ENCODE assay signal across 10 cellular contexts in genomic region chr1:155932085-155932484, GRCh38.
DNase-seq lines count a peak whose midpoint lies in the region; ATAC-seq and TF ChIP-seq lines count a peak whose summit lies in the region.
"Had no signal": no experiment of that assay in that cellular context is flagged by ENCODE, and none has a peak within 500 bp of the region (broad histone marks: within the 10 kb centered on the region; RNA-seq: fewer than 3 reads in every experiment).

No MANE protein-coding gene starts in this region.

- H3K4me1 Mint-ChIP-seq in nephron progenitor cell, result no peaks in the 10 kb centered on the region
- peaks cover 25% of the 10 kb centered on the region for H3K4me1 Mint-ChIP-seq in stimulated activated memory B cell treated with anti-CD40 and anti-IgM and Interleukin-4, amounts not matched to agents 10 μg/mL and 1 μg/mL and 100 μg/mL, for 72 hours

- no peak for DNase-seq in GM06990 (ENCODE audit: extremely low read depth, insufficient read length)
- no peak for DNase-seq in NT2/D1 (ENCODE audit: low read depth, low spot score)
- no peak for DNase-seq in effector memory CD4-positive, alpha-beta T cell
- DNase-seq in nephron progenitor cell, result no peak
- DNase-seq in NCI-H2227 treated with DMSO at 0.1 percent for 48 hours (lab: John Stamatoyannopoulos, UW), result no peak
- DNase-seq: body of pancreas had no signal

- no peaks in the 10 kb centered on the region for H3K9me3 ChIP-seq in NT2/D1 (ENCODE audit: insufficient read depth, low read length)
- no peaks in the 10 kb centered on the region for H3K9me3 ChIP-seq in effector memory CD4-positive, alpha-beta T cell (ENCODE audit: control insufficient read depth, low read length)
- H3K9me3 ChIP-seq: body of pancreas had no signal

- ATAC-seq in GM19463 (IDR thresholded peaks at IDR 0.05; ENCODE audit: unreplicated experiment) (no peak), GM18519 (IDR thresholded peaks at IDR 0.05; ENCODE audit: low FRiP score, unreplicated experiment) (no peak)
- no peak for ATAC-seq in stimulated activated memory B cell treated with anti-CD40 and anti-IgM and Interleukin-4, amounts not matched to agents 10 μg/mL and 1 μg/mL and 100 μg/mL, for 72 hours
- ATAC-seq: body of pancreas; stimulated activated effector memory CD8-positive, alpha-beta T cell treated with anti-CD3 and anti-CD28 coated beads, Interleukin-12 subunit alpha, Interleukin-12 subunit beta, amount 100 ng/mL, for 72 hours had no signal

- H3K27me3 ChIP-seq in GM06990 (replicated peaks; ENCODE audit: control insufficient read depth, insufficient read depth, low read length), result no peaks in the 10 kb centered on the region
- no peaks in the 10 kb centered on the region for H3K27me3 ChIP-seq in NT2/D1 (ENCODE audit: insufficient read depth, insufficient read length)
- H3K27me3 ChIP-seq in effector memory CD4-positive, alpha-beta T cell (replicated peaks; ENCODE audit: control insufficient read depth, insufficient read depth, low read length, poor library complexity, severe bottlenecking), result no peaks in the 10 kb centered on the region
- H3K27me3 ChIP-seq: body of pancreas had no signal

- TF ChIP-seq CTCF in GM06990 (IDR thresholded peaks at IDR 0.05; ENCODE audit: insufficient read depth, low read length, poor library complexity, severe bottlenecking) (no peak), nephron progenitor cell (IDR thresholded peaks at IDR 0.05) (no peak)

- peaks cover 9% of the 10 kb centered on the region for H3K36me3 ChIP-seq in GM06990 (ENCODE audit: control insufficient read depth, insufficient read depth, low read length)
- H3K36me3 ChIP-seq in NT2/D1 (ENCODE audit: insufficient read depth, insufficient read length, low read length), result peaks cover 66% of the 10 kb centered on the region
- H3K36me3 ChIP-seq in effector memory CD4-positive, alpha-beta T cell (ENCODE audit: control insufficient read depth, insufficient read depth, low read length), result peaks cover 46% of the 10 kb centered on the region

- no peaks in the 10 kb centered on the region for H3K27me3 Mint-ChIP-seq in nephron progenitor cell (ENCODE audit: low read depth, poor library complexity)
- H3K27me3 Mint-ChIP-seq in stimulated activated memory B cell treated with anti-CD40 and anti-IgM and Interleukin-4, amounts not matched to agents 10 μg/mL and 1 μg/mL and 100 μg/mL, for 72 hours, result no peaks in the 10 kb centered on the region

- H3K9ac ChIP-seq in NT2/D1 (ENCODE audit: insufficient read length, low read depth), result peak overlapping the region; percentile 13

- peak overlapping the region; percentile 6 for H3K27ac ChIP-seq in effector memory CD4-positive, alpha-beta T cell (ENCODE audit: insufficient read depth, low read length, poor library complexity, severe bottlenecking)

- no peaks in the 10 kb centered on the region for H3K4me1 ChIP-seq in NT2/D1 (ENCODE audit: insufficient read depth, insufficient read length)
- H3K4me1 ChIP-seq in effector memory CD4-positive, alpha-beta T cell (ENCODE audit: control insufficient read depth, insufficient read depth, low read length, poor library complexity, severe bottlenecking), result peaks cover 33% of the 10 kb centered on the region

- H3K4me3 Mint-ChIP-seq in nephron progenitor cell, result peak overlapping the region; percentile 69
- no peak overlapping the region for H3K4me3 Mint-ChIP-seq in stimulated activated memory B cell treated with anti-CD40 and anti-IgM and Interleukin-4, amounts not matched to agents 10 μg/mL and 1 μg/mL and 100 μg/mL, for 72 hours
- H3K4me3 Mint-ChIP-seq: stimulated activated effector memory CD8-positive, alpha-beta T cell treated with anti-CD3 and anti-CD28 coated beads, Interleukin-12 subunit alpha, Interleukin-12 subunit beta, amount 100 ng/mL, for 72 hours had no signal

- H3K9me3 Mint-ChIP-seq in nephron progenitor cell, result no peaks in the 10 kb centered on the region
- H3K9me3 Mint-ChIP-seq in stimulated activated memory B cell treated with anti-CD40 and anti-IgM and Interleukin-4, amounts not matched to agents 10 μg/mL and 1 μg/mL and 100 μg/mL, for 72 hours, result no peaks in the 10 kb centered on the region
- H3K9me3 Mint-ChIP-seq: stimulated activated effector memory CD8-positive, alpha-beta T cell treated with anti-CD3 and anti-CD28 coated beads, Interleukin-12 subunit alpha, Interleukin-12 subunit beta, amount 100 ng/mL, for 72 hours had no signal

- H3K36me3 Mint-ChIP-seq in nephron progenitor cell (ENCODE audit: low read depth), result peaks cover 56% of the 10 kb centered on the region
- peaks cover 33% of the 10 kb centered on the region for H3K36me3 Mint-ChIP-seq in stimulated activated memory B cell treated with anti-CD40 and anti-IgM and Interleukin-4, amounts not matched to agents 10 μg/mL and 1 μg/mL and 100 μg/mL, for 72 hours
- H3K36me3 Mint-ChIP-seq: stimulated activated effector memory CD8-positive, alpha-beta T cell treated with anti-CD3 and anti-CD28 coated beads, Interleukin-12 subunit alpha, Interleukin-12 subunit beta, amount 100 ng/mL, for 72 hours had no signal

- H3K27ac Mint-ChIP-seq in nephron progenitor cell, result no peak overlapping the region
- no peak overlapping the region for H3K27ac Mint-ChIP-seq in stimulated activated memory B cell treated with anti-CD40 and anti-IgM and Interleukin-4, amounts not matched to agents 10 μg/mL and 1 μg/mL and 100 μg/mL, for 72 hours

- H3K4me3 ChIP-seq in GM06990 (replicated peaks; ENCODE audit: low read depth, low read length) (peak overlapping the region; percentile 34), NT2/D1 (ENCODE audit: insufficient read length, low read depth) (peak overlapping the region; percentile 2)
- H3K4me3 ChIP-seq in effector memory CD4-positive, alpha-beta T cell (ENCODE audit: insufficient read depth, low read depth, low read length, poor library complexity, severe bottlenecking), result no peak overlapping the region
- H3K4me3 ChIP-seq: body of pancreas had no signal
